Comparison of ENCODE assay signal across 8 cellular contexts in the genomic region with DNA sequence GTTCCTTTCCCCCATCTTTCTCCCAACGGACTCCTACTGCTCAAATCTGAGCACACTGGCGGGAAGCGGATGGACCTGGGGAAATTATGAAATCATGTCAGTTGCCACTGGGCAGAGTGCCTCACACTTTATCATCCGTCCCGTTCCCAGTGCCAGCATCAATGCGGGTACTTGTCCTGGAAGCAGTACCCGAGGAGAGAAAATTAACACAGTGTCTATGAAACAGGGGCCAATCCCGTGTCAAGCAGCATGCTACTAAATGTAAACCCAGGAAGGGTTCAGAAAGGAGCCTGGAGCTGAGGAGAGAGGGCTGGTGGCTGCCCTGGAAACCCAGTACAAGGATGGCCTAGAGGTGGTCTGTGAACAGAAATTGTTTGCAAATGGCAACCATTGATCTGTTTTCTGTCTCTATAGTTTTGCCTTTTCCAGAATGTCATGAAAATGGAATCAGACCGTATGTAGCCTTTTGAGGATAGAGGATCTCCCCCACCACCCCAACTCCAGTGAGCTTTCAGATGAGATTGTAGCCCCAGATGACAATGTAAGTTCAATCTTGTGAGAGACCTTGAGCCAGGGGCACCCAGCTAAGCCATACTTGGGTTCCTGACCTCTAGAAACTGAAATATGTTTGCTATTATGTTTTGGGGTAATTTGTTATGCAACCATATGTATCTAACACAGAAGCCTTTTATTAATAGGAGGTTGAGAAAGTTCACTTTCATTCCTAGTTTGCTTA. TPM values are rescaled to one million over a fixed set of nuclear protein-coding genes. Genes with fewer than 3 reads are reported as not detected.
DNase-seq lines count a peak whose midpoint lies in the region; ATAC-seq and TF ChIP-seq lines count a peak whose summit lies in the region.

No MANE protein-coding gene starts in this region.

- peaks cover 17% of the 10 kb centered on the region for H3K27me3 Mint-ChIP-seq in activated CD4-positive, alpha-beta T cell treated with anti-CD3 and anti-CD28 coated beads, Interleukin-2, amount 10 ng/mL, durations not matched to agents 24 days and 14 days
- H3K27me3 Mint-ChIP-seq in neural crest cell (ENCODE audit: low read depth), result peaks cover 10% of the 10 kb centered on the region

- H3K27ac ChIP-seq in SK-N-SH (ENCODE audit: low read depth in 2 of 2, low read length in 1 of 2), result peak overlapping the region; percentile 78 to 84; a peak in 3 of 4 replicates
- H3K27ac ChIP-seq in esophagus squamous epithelium, result peak overlapping the region; percentile 76 to 92 (median 80)

- no peak for TF ChIP-seq CTCF in SK-N-SH (IDR thresholded peaks at IDR 0.05)
- TF ChIP-seq CTCF in esophagus squamous epithelium (IDR thresholded peaks at IDR 0.05), result no peak
- no peak for TF ChIP-seq CTCF in neural crest cell (conservative IDR thresholded peaks at IDR 0.05)

- H3K36me3 ChIP-seq in SK-N-SH (replicated peaks in 1 of 2; ENCODE audit: control insufficient read depth in 1 of 2, insufficient read depth in 2 of 2, low read length in 1 of 2) (peaks cover 0 to 8% of the 10 kb centered on the region in 2 experiments), esophagus squamous epithelium (no peaks in the 10 kb centered on the region)

- no peaks in the 10 kb centered on the region for H3K79me2 ChIP-seq in SK-N-SH (ENCODE audit: insufficient read depth)

- peak overlapping the region; percentile 74; the same call in 1 of the 2 replicates for H3K9ac ChIP-seq in SK-N-SH

- H3K27ac Mint-ChIP-seq in activated CD4-positive, alpha-beta T cell treated with anti-CD3 and anti-CD28 coated beads, Interleukin-2, amount 10 ng/mL, durations not matched to agents 24 days and 14 days, result peak overlapping the region; percentile 72
- peak overlapping the region; percentile 92 for H3K27ac Mint-ChIP-seq in neural crest cell (ENCODE audit: unreplicated experiment)

- peaks cover 26% of the 10 kb centered on the region for H3F3A ChIP-seq in SK-N-SH (replicated peaks; ENCODE audit: insufficient read depth)

- H4K20me1 ChIP-seq in SK-N-SH (ENCODE audit: insufficient read depth), result no peaks in the 10 kb centered on the region

- ATAC-seq in HG03025 (IDR thresholded peaks at IDR 0.05; ENCODE audit: low FRiP score, unreplicated experiment), result no peak

- H3K27me3 ChIP-seq in SK-N-SH (ENCODE audit: insufficient read depth) (no peaks in the 10 kb centered on the region), esophagus squamous epithelium (no peaks in the 10 kb centered on the region)

- peak overlapping the region; percentile 84 for H3K4me2 ChIP-seq in SK-N-SH

- no peak for TF ChIP-seq RAD21 in SK-N-SH (IDR thresholded peaks at IDR 0.05; ENCODE audit: low read length)

- CTCF ChIA-PET in SK-N-SH (lab: Yijun Ruan, JAX), result interaction anchor here (0.5 to 1.2 kb wide), 4 partner anchors 24 to 80 kb away, joined by 3 to 4 read pairs (median 3); no protein-coding TSS in a partner anchor

- peak overlapping the region; percentile 81 for H3K4me3 Mint-ChIP-seq in activated CD4-positive, alpha-beta T cell treated with anti-CD3 and anti-CD28 coated beads, Interleukin-2, amount 10 ng/mL, durations not matched to agents 24 days and 14 days
- H3K4me3 Mint-ChIP-seq in neural crest cell, result peak overlapping the region; percentile 84

- TF ChIP-seq EP300 in SK-N-SH (IDR thresholded peaks at IDR 0.05; ENCODE audit: borderline replicate concordance in 1 of 2, low read depth in 1 of 2, low read length in 1 of 2), result no peak

- no peaks in the 10 kb centered on the region for H3K9me3 ChIP-seq in SK-N-SH
- no peaks in the 10 kb centered on the region for H3K9me3 ChIP-seq in esophagus squamous epithelium

- H2AFZ ChIP-seq in SK-N-SH (ENCODE audit: low read depth), result peak overlapping the region; percentile 85; the same call in 1 of the 2 replicates

- H3K4me3 ChIP-seq in SK-N-SH (ENCODE audit: low read depth in 2 of 2, low read length in 1 of 2), result peak overlapping the region; percentile 65 to 75
- H3K4me3 ChIP-seq in esophagus squamous epithelium, result peak overlapping the region; percentile 54 to 86 (median 68)

- TF ChIP-seq POLR2A in esophagus squamous epithelium (IDR thresholded peaks at IDR 0.05), result no peak

- intact Hi-C loops in activated CD4-positive, alpha-beta T cell treated with anti-CD3 and anti-CD28 coated beads, Interleukin-2, amount 10 ng/mL, durations not matched to agents 24 days and 14 days (cut with micrococcal nuclease), result no loop called here
- intact Hi-C loops in esophagus squamous epithelium (cut with DNase I), result no loop called here

- POLR2A ChIA-PET in SK-N-SH (lab: Yijun Ruan, JAX), result interaction anchor here (1.3 to 2.0 kb wide), 3 partner anchors 62 to 162 kb away, joined by 3 to 7 read pairs (median 5); a partner anchor contains a TSS

- H3K9me2 ChIP-seq in SK-N-SH, result no peaks in the 10 kb centered on the region

- 57% methylated on average over 9 of the region's 9 CpGs for WGBS in SK-N-SH (ENCODE audit: low lambda C conversion rate)
- 11 to 27% methylated on average over 8 to 9 of the region's 9 CpGs for WGBS in esophagus squamous epithelium, 2 donors

- no peaks in the 10 kb centered on the region for H3K9me3 Mint-ChIP-seq in activated CD4-positive, alpha-beta T cell treated with anti-CD3 and anti-CD28 coated beads, Interleukin-2, amount 10 ng/mL, durations not matched to agents 24 days and 14 days
- no peaks in the 10 kb centered on the region for H3K9me3 Mint-ChIP-seq in neural crest cell

- peaks cover 3% of the 10 kb centered on the region for H3K36me3 Mint-ChIP-seq in activated CD4-positive, alpha-beta T cell treated with anti-CD3 and anti-CD28 coated beads, Interleukin-2, amount 10 ng/mL, durations not matched to agents 24 days and 14 days (ENCODE audit: low read depth)
- peaks cover 6% of the 10 kb centered on the region for H3K36me3 Mint-ChIP-seq in neural crest cell (ENCODE audit: low read depth)

- H3K4me1 ChIP-seq in SK-N-SH (ENCODE audit: control insufficient read depth in 1 of 2, insufficient read depth in 2 of 2, low read depth in 1 of 2, low read length in 1 of 2) (peaks cover 2 to 9% of the 10 kb centered on the region in 2 experiments; a peak in 3 of 4 replicates), esophagus squamous epithelium (peaks cover 0 to 58% (median 14%) of the 10 kb centered on the region in 3 donors)

- no peak for DNase-seq in activated CD4-positive, alpha-beta T cell treated with anti-CD3 and anti-CD28 coated beads, Interleukin-2, amount 10 ng/mL, durations not matched to agents 24 days and 14 days
- DNase-seq in activated CD4-positive, alpha-beta T cell treated with anti-CD3 and anti-CD28 coated beads, Interleukin-2, amount 50 U/mL, for 1 hour, result no peak
- DNase-seq in SK-N-SH (peak; percentile 41), esophagus squamous epithelium (lab: John Stamatoyannopoulos, UW) (no peak), neural crest cell (ENCODE audit: low read depth, low spot score) (peak; percentile 2), HPDE6-E6E7 (ENCODE audit: extremely low spot score) (no peak), superior temporal gyrus (ENCODE audit: extremely low spot score) (no peak)

- peaks cover 16% of the 10 kb centered on the region for H3K4me1 Mint-ChIP-seq in activated CD4-positive, alpha-beta T cell treated with anti-CD3 and anti-CD28 coated beads, Interleukin-2, amount 10 ng/mL, durations not matched to agents 24 days and 14 days
- H3K4me1 Mint-ChIP-seq in neural crest cell, result peaks cover 24% of the 10 kb centered on the region

TF ChIP-seq in SK-N-SH, 30 proteins besides CTCF, POLR2A, EP300 and RAD21:
- TF ChIP-seq GABPA (IDR thresholded peaks at IDR 0.05; ENCODE audit: low read depth) (0 out of 2 replicates have a peak, but pooled peaks have one; percentile 13), YY1 (IDR thresholded peaks at IDR 0.05; ENCODE audit: low read depth) (no peak), EZH2phosphoT487 (IDR thresholded peaks at IDR 0.05; ENCODE audit: borderline replicate concordance, low read depth) (no peak), CHD2 (IDR thresholded peaks at IDR 0.05; ENCODE audit: low read length, partially characterized antibody) (no peak)

RNA-seq across cellular contexts. Expression of a gene that starts 0.9 kb away (rescaled TPM):
- 4.8 and 5.7 TPM in 2 replicates for total RNA-seq in activated CD4-positive, alpha-beta T cell treated with anti-CD3 and anti-CD28 coated beads, Interleukin-2, amount 10 ng/mL, durations not matched to agents 24 days and 14 days
- 1.7 and 2.5 TPM in 2 replicates for polyA plus RNA-seq in SK-N-SH (2012; rRNA removed)
- polyA plus RNA-seq in SK-N-SH (2012; cell fraction: cytosol; rRNA removed), result 1.4 and 1.5 TPM in 2 replicates
- 1.6 and 2.8 TPM in 2 replicates for polyA plus RNA-seq in SK-N-SH (2012; cell fraction: nucleus; rRNA removed)
- 10 to 100 TPM in 3 of 4 donors, 1 to 10 TPM in 1; 2.9 to 16.6 (median 11.5) TPM for total RNA-seq in esophagus squamous epithelium
- total RNA-seq in neural crest cell, result 6.1 and 8.3 TPM in 2 replicates

Comparison
In these comparisons a context has a peak if more than half of its experiments do, and no peak if none do; other contexts are left out.
1. DNase-seq: peak in SK-N-SH (single experiment) and neural crest cell (single experiment); none in activated CD4-positive, alpha-beta T cell treated with anti-CD3 and anti-CD28 coated beads, Interleukin-2, amount 10 ng/mL, durations not matched to agents 24 days and 14 days (single experiment), activated CD4-positive, alpha-beta T cell treated with anti-CD3 and anti-CD28 coated beads, Interleukin-2, amount 50 U/mL, for 1 hour (single experiment), esophagus squamous epithelium (single experiment), HPDE6-E6E7 (single experiment) and superior temporal gyrus (single experiment).